ENCODE assay signal across 8 cellular contexts in genomic region chr6:157981132-157981394, GRCh38. TPM values are rescaled to one million over a fixed set of nuclear protein-coding genes. Genes with fewer than 3 reads are reported as not detected.
A peak's percentile ranks its signal among the peaks of the same experiment; 100 is the strongest.
DNase-seq lines count a peak whose midpoint lies in the region; ATAC-seq and TF ChIP-seq lines count a peak whose summit lies in the region.

No MANE protein-coding gene starts in this region.

- H3K4me2 ChIP-seq in SU-DHL-6 (ENCODE audit: low read depth, low read length, poor library complexity, severe bottlenecking): peak overlapping the region; percentile 65
- H3K4me2 ChIP-seq in skeletal muscle satellite cell (ENCODE audit: low read length): peak overlapping the region; percentile 82

- H4K20me1 ChIP-seq in SU-DHL-6 (ENCODE audit: low read depth, low read length): no peaks in the 10 kb centered on the region

- POLR2A ChIA-PET in AG04449 (lab: Yijun Ruan, JAX): interaction anchor here (1.4 kb wide), 1 partner anchor 22 kb away, joined by 6 read pairs; no protein-coding TSS in a partner anchor

- peak; percentile 15 for ATAC-seq in GM21360 (IDR thresholded peaks at IDR 0.05; ENCODE audit: unreplicated experiment)

- H3K9ac ChIP-seq in SU-DHL-6 (ENCODE audit: low read length): peak overlapping the region; percentile 66
- peak overlapping the region; percentile 94 for H3K9ac ChIP-seq in skeletal muscle satellite cell (ENCODE audit: low read depth, low read length)

- CTCF ChIA-PET in AG04449 (lab: Yijun Ruan, JAX): interaction anchor here (1.3 to 6.6 kb wide), 4 partner anchors 9 to 90 kb away, joined by 8 to 90 read pairs (median 15); no protein-coding TSS in a partner anchor

- H2AFZ ChIP-seq in SU-DHL-6 (ENCODE audit: low read depth, low read length, severe bottlenecking): peak overlapping the region; percentile 82

- H3K79me2 ChIP-seq in SU-DHL-6 (ENCODE audit: insufficient read depth, low read length): no peaks in the 10 kb centered on the region

- H3K27me3 ChIP-seq in SU-DHL-6 (ENCODE audit: low read length) (no peaks in the 10 kb centered on the region), skeletal muscle satellite cell (ENCODE audit: control insufficient read depth, insufficient read depth, low read length) (no peaks in the 10 kb centered on the region)

- H3K36me3 ChIP-seq in SU-DHL-6 (ENCODE audit: low read length) (no peaks in the 10 kb centered on the region), skeletal muscle satellite cell (ENCODE audit: insufficient read depth, low read length) (no peaks in the 10 kb centered on the region)

- H3K9me2 ChIP-seq in SU-DHL-6 (replicated peaks; ENCODE audit: insufficient read depth, low read length): no peaks in the 10 kb centered on the region

- TF ChIP-seq CTCF in AG04449 (IDR thresholded peaks at IDR 0.05; ENCODE audit: insufficient read depth, low read length, missing control alignments): no peak
- TF ChIP-seq CTCF in SU-DHL-6 (IDR thresholded peaks at IDR 0.05; ENCODE audit: insufficient read depth, low read length, poor library complexity, severe bottlenecking): no peak
- TF ChIP-seq CTCF in fibroblast of villous mesenchyme (IDR thresholded peaks at IDR 0.05; ENCODE audit: insufficient read depth, low read depth, low read length): no peak

- peaks cover 36% of the 10 kb centered on the region for H3K4me1 ChIP-seq in skeletal muscle satellite cell (ENCODE audit: control insufficient read depth, insufficient read depth, low read length)

- H3K9me3 ChIP-seq in SU-DHL-6 (ENCODE audit: insufficient read depth, low read length): no peaks in the 10 kb centered on the region
- H3K9me3 ChIP-seq in skeletal muscle satellite cell (replicated peaks; ENCODE audit: low read length): no peaks in the 10 kb centered on the region

- H3K4me3 ChIP-seq in AG04449 (ENCODE audit: low read depth, low read length) (peak overlapping the region; percentile 77), SU-DHL-6 (ENCODE audit: insufficient read depth, low read length, poor library complexity, severe bottlenecking) (peak overlapping the region; percentile 70), fibroblast of villous mesenchyme (ENCODE audit: low read depth, low read length) (peak overlapping the region; percentile 75), skeletal muscle satellite cell (ENCODE audit: low read length) (peak overlapping the region; percentile 91)

- no peaks in the 10 kb centered on the region for H3F3A ChIP-seq in SU-DHL-6 (ENCODE audit: insufficient read depth)

- H3K27ac ChIP-seq in SU-DHL-6 (ENCODE audit: low read depth, low read length): no peak overlapping the region

- DNase-seq in AG04449 (ENCODE audit: low read depth, low spot score) (no peak), fibroblast of villous mesenchyme (ENCODE audit: low read depth) (no peak), cerebellar nuclear complex (lab: John Stamatoyannopoulos, UW) (no peak), dedifferentiated amniotic fluid mesenchymal stem cell (ENCODE audit: extremely low spot score) (no peak), NCI-H2081 treated with DMSO at 0.1 percent for 48 hours (lab: John Stamatoyannopoulos, UW) (no peak)

RNA-seq across cellular contexts. Expression of gene SYNJ2, which starts 0.6 kb away (rescaled TPM):
- total RNA-seq in fibroblast of villous mesenchyme: 36.7 and 53.1 TPM in 2 replicates
- total RNA-seq in skeletal muscle satellite cell (2012; rRNA removed): 23.6 and 32.5 TPM in 2 replicates
